ENCODE assay signal across 8 cellular contexts in the genomic region with DNA sequence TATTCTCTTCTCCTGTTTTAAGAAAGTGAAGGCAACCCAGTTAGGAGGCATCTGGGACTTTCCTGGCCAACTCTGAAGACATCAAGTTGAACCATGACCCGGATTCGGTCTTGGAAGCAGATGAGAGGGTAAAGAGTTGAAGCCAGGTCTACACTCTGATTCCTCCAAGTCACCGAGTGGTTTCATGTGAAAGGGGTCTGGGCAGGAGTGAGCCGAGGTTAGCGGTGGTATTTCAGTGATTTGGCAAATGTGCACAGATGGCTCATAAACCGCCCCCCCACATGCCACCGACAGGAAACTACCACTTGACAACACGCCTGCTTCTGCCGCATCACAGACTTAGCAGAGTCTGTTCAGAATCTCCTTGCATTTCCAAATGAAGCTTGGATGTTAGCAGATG.
DNase-seq lines count a peak whose midpoint lies in the region; ATAC-seq and TF ChIP-seq lines count a peak whose summit lies in the region.

No MANE protein-coding gene starts in this region.

- ATAC-seq in GM18517 (IDR thresholded peaks at IDR 0.05; ENCODE audit: unreplicated experiment) (peak; percentile 61), GM21528 (IDR thresholded peaks at IDR 0.05; ENCODE audit: low FRiP score, unreplicated experiment) (no peak), GM18873 (IDR thresholded peaks at IDR 0.05; ENCODE audit: low FRiP score, unreplicated experiment) (no peak)

- DNase-seq in HL-60 (ENCODE audit: low read depth in 1 of 2, low spot score in 1 of 2) (peak in 1 of 2 experiments; percentile 68), fibroblast of mammary gland (ENCODE audit: low read depth) (peak; percentile 5), iPS-NIHi11 (ENCODE audit: low spot score) (no peak), HCEC 1CT (no peak)
- DNase-seq in activated CD4-positive, CD25-positive, alpha-beta regulatory T cell treated with anti-CD3 and anti-CD28 coated beads, Interleukin-2, amount 50 U/mL, for 16 hours (ENCODE audit: low read depth, low spot score) = peak; percentile 26

- TF ChIP-seq CTCF in HL-60 (IDR thresholded peaks at IDR 0.05; ENCODE audit: insufficient read depth, low read length) (no peak), fibroblast of mammary gland (conservative IDR thresholded peaks at IDR 0.05; ENCODE audit: control insufficient read depth, insufficient read depth, low read depth, low read length) (no peak)

- peak overlapping the region; percentile 59 for H3K27ac ChIP-seq in HL-60 (replicated peaks)

- H3K4me3 ChIP-seq in HL-60 (replicated peaks; ENCODE audit: insufficient read depth, low read length) (no peak overlapping the region), fibroblast of mammary gland (ENCODE audit: control insufficient read depth, low read depth, low read length) (no peak overlapping the region)

- H3K27me3 ChIP-seq in HL-60 (ENCODE audit: insufficient read depth, poor library complexity, severe bottlenecking) = no peaks in the 10 kb centered on the region

Comparison
In these comparisons a context has a peak if more than half of its experiments do, and no peak if none do; other contexts are left out.
1. DNase-seq: peak in activated CD4-positive, CD25-positive, alpha-beta regulatory T cell treated with anti-CD3 and anti-CD28 coated beads, Interleukin-2, amount 50 U/mL, for 16 hours (single experiment) and fibroblast of mammary gland (single experiment); none in iPS-NIHi11 (single experiment) and HCEC 1CT (single experiment).